ENCODE assay signal across 9 cellular contexts in the genomic region with DNA sequence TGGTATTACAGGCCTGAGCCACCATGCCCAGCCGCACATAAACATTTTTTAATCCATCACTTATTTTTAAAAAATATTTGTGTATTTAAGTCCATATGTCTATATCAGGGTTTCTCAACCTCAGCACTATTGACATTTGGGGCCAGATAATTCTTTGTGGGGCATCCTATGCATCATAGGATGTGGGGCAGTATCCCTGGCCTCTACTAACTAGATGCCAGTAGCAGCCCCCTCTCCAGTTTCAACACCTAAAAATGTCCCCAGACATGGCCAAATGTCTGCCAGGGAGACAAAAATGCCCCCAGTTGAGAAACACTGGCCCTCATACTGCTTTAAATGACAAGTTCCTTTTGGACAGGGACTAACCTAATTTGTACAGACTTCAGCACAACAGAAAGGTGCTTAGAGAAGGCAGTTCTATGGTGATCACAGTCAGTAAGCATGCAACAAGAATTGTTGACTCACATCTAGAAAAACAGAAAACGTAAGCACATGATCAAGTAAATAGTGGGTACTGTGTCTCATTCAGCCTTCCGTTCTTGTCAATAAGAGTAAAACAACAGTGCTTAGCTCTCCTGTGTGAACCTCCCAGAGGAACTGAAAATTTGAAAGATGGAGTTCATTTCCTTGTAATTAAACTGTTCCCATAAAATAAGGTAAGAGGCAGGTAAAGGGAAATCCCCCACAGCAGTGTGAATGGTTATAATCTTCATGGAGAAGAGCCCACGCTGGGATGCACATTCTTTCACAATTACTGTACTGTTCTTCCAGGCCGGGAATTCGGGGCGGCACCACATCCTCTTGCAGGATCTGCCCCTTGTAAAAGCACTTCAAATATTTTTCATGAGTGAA. TPM values are rescaled to one million over a fixed set of nuclear protein-coding genes. Genes with fewer than 3 reads are reported as not detected.
DNase-seq lines count a peak whose midpoint lies in the region; ATAC-seq and TF ChIP-seq lines count a peak whose summit lies in the region.
"Had no signal": no experiment of that assay in that cellular context is flagged by ENCODE, and none has a peak within 500 bp of the region (broad histone marks: within the 10 kb centered on the region; RNA-seq: fewer than 3 reads in every experiment).

No MANE protein-coding gene starts in this region.

- no peak overlapping the region for H3K4me3 ChIP-seq in cardiac fibroblast (replicated peaks in 1 of 2; ENCODE audit: low read depth in 2 of 2, low read length in 2 of 2)
- no peak overlapping the region for H3K4me3 ChIP-seq in trophoblast cell (ENCODE audit: low read depth, low read length)
- H3K4me3 ChIP-seq in dorsolateral prefrontal cortex, result no peak overlapping the region

- TF ChIP-seq CTCF in GM13977 (IDR thresholded peaks at IDR 0.05; ENCODE audit: extremely low read depth, insufficient read depth, missing control alignments) (no peak), cardiac fibroblast (IDR thresholded peaks at IDR 0.05; ENCODE audit: low read depth, low read length) (no peak), dorsolateral prefrontal cortex (IDR thresholded peaks at IDR 0.05 in 54 of 56, conservative IDR thresholded peaks at IDR 0.05 in 2 of 56; ENCODE audit: low read depth in 1 of 56, partially characterized antibody in 56 of 56) (no peak)

- intact Hi-C loops in dorsolateral prefrontal cortex (cut with DNase I), result no loop called here

- H4K91ac ChIP-seq in trophoblast cell (ENCODE audit: low read depth, low read length), result no peak overlapping the region

- no peak overlapping the region for H4K12ac ChIP-seq in trophoblast cell (ENCODE audit: low read depth, low read length)

- H3K36me3 ChIP-seq in trophoblast cell (ENCODE audit: control insufficient read depth in 1 of 2, insufficient read depth in 2 of 2, low read length in 2 of 2), result no peaks in the 10 kb centered on the region

- H2BK5ac ChIP-seq in trophoblast cell (ENCODE audit: low read depth, low read length, poor library complexity), result peak overlapping the region; percentile 36

- DNase-seq in GM13977 (ENCODE audit: low spot score) (peak; percentile 33), cardiac fibroblast (ENCODE audit: low read depth in 2 of 2) (peak; percentile 58 to 71), trophoblast cell (peak in 1 of 2 donors; percentile 40), NCI-H526 (lab: John Stamatoyannopoulos, UW) (no peak), dorsolateral prefrontal cortex (no peak)
- DNase-seq in activated CD4-positive, alpha-beta T cell treated with anti-CD3 and anti-CD28 coated beads for 1 hour, result no peak
- DNase-seq: activated naive CD4-positive, alpha-beta T cell treated with anti-CD3 and anti-CD28 coated beads, Interleukin-2, amount 10 ng/mL, durations not matched to agents 7 days and 5 days had no signal

- H3K27me3 ChIP-seq in trophoblast cell (ENCODE audit: insufficient read depth, low read length), result no peaks in the 10 kb centered on the region
- no peaks in the 10 kb centered on the region for H3K27me3 ChIP-seq in dorsolateral prefrontal cortex

- no peak overlapping the region for H2BK120ac ChIP-seq in trophoblast cell (ENCODE audit: insufficient read depth, low read length, poor library complexity)

- H3K4me1 ChIP-seq in trophoblast cell (ENCODE audit: control insufficient read depth in 1 of 2, insufficient read depth in 2 of 2, low read length in 2 of 2), result peaks cover 0 to 8% of the 10 kb centered on the region in 2 experiments

- H3K9ac ChIP-seq in trophoblast cell (ENCODE audit: low read length), result no peak overlapping the region

- peaks cover 4% of the 10 kb centered on the region for H3K79me1 ChIP-seq in trophoblast cell (ENCODE audit: low read length)

- no peaks in the 10 kb centered on the region for H3K79me2 ChIP-seq in trophoblast cell (ENCODE audit: control insufficient read depth, insufficient read depth, low read length, poor library complexity)

- H4K8ac ChIP-seq in trophoblast cell (ENCODE audit: low read depth, low read length), result no peak overlapping the region

- no peak overlapping the region for H3K18ac ChIP-seq in trophoblast cell (ENCODE audit: low read length)

- in situ Hi-C loops in GM13977 (cut with MboI; ENCODE audit: low pct_unique_long_range_greater_than_20kb, low sequenced_read_pairs, unreplicated experiment), result no loop called here

- peak overlapping the region; percentile 24 for H2BK12ac ChIP-seq in trophoblast cell (ENCODE audit: low read length)

- H3K4ac ChIP-seq in trophoblast cell (ENCODE audit: low read depth, low read length), result no peak overlapping the region

- no peak overlapping the region for H3K14ac ChIP-seq in trophoblast cell (ENCODE audit: low read length)

- H3K9me3 ChIP-seq in trophoblast cell (ENCODE audit: insufficient read depth, low read depth, low read length), result no peaks in the 10 kb centered on the region

- H2AFZ ChIP-seq in trophoblast cell (ENCODE audit: insufficient read depth, low read length, poor library complexity), result no peak overlapping the region

- WGBS in trophoblast cell (ENCODE audit: extremely low coverage, insufficient coverage, insufficient read length), result no CpG with 5 or more reads among the region's 7 CpGs

- H2AK5ac ChIP-seq in trophoblast cell (ENCODE audit: low read length), result no peak overlapping the region

- ATAC-seq in HG03565 (IDR thresholded peaks at IDR 0.05; ENCODE audit: unreplicated experiment) (peak; percentile 45), GM18520 (IDR thresholded peaks at IDR 0.05; ENCODE audit: unreplicated experiment) (no peak)

- H3K4me2 ChIP-seq in trophoblast cell (ENCODE audit: low read length), result peak overlapping the region; percentile 41

- H3K23ac ChIP-seq in trophoblast cell (ENCODE audit: low read length), result no peak overlapping the region

- H3K27ac ChIP-seq in trophoblast cell (ENCODE audit: low read depth, low read length), result peak overlapping the region; percentile 43
- peak overlapping the region in 2 of 59 donors; percentile 1 to 39 for H3K27ac ChIP-seq in dorsolateral prefrontal cortex

RNA-seq across cellular contexts. Expression of a gene that starts 17.3 kb away (rescaled TPM):
- polyA plus RNA-seq in trophoblast cell (2013), result 0.15 and 0.17 TPM in 2 replicates
- total RNA-seq in dorsolateral prefrontal cortex, result 10 to 100 TPM in 119 of 120 experiments, 1 to 10 TPM in 1; 7.9 to 37.2 (median 21.1) TPM

Comparison
In these comparisons a context has a peak if more than half of its experiments do, and no peak if none do; other contexts are left out.
1. DNase-seq: peak in GM13977 (single experiment) and cardiac fibroblast (2 of 2); none in NCI-H526 (0 of 2), activated CD4-positive, alpha-beta T cell treated with anti-CD3 and anti-CD28 coated beads for 1 hour (single experiment) and dorsolateral prefrontal cortex (0 of 10).